Comparison of ENCODE assay signal across 13 cellular contexts in genomic region chr1:13517193-13517812, GRCh38. TPM values are rescaled to one million over a fixed set of nuclear protein-coding genes. Genes with fewer than 3 reads are reported as not detected.
DNase-seq lines count a peak whose midpoint lies in the region; ATAC-seq, FAIRE-seq and TF ChIP-seq lines count a peak whose summit lies in the region.
"Had no signal": no experiment of that assay in that cellular context is flagged by ENCODE, and none has a peak within 500 bp of the region (broad histone marks: within the 10 kb centered on the region; RNA-seq: fewer than 3 reads in every experiment).

No MANE protein-coding gene starts in this region.

- H2AFZ ChIP-seq in K562 (ENCODE audit: low read depth, low read length), result no peak overlapping the region

- 0% methylated on average over 18 of the region's 18 CpGs for WGBS in K562 (ENCODE audit: insufficient coverage, low coverage, missing lambda C conversion rate)

- no peak overlapping the region for H3K4me3 Mint-ChIP-seq in T-cell
- H3K4me3 Mint-ChIP-seq: activated naive CD8-positive, alpha-beta T cell treated with anti-CD3 and anti-CD28 coated beads, Interleukin-2, amount 10 ng/mL, durations not matched to agents 7 days and 5 days; stimulated activated naive CD8-positive, alpha-beta T cell treated with anti-CD3 and anti-CD28 coated beads, Interleukin-15, Interleukin-2, amounts not matched to agents 100 ng/mL and 50 ng/mL, for 24 hours had no signal

- peaks cover 0 to 10% (median 0%) of the 10 kb centered on the region in 3 donors for H3K9me3 Mint-ChIP-seq in T-cell

- H3K9ac ChIP-seq in K562 (ENCODE audit: insufficient read depth in 1 of 2, low read depth in 2 of 2, low read length in 2 of 2), result no peak overlapping the region
- H3K9ac ChIP-seq: KMS-11 had no signal

- no peak overlapping the region for H3K4me2 ChIP-seq in DOHH2 (ENCODE audit: low read length)
- no peak overlapping the region for H3K4me2 ChIP-seq in K562 (ENCODE audit: insufficient read depth, low read length)
- H3K4me2 ChIP-seq: KMS-11 had no signal

- no peaks in the 10 kb centered on the region for H3K36me3 Mint-ChIP-seq in T-cell
- H3K36me3 Mint-ChIP-seq: activated naive CD8-positive, alpha-beta T cell treated with anti-CD3 and anti-CD28 coated beads, Interleukin-2, amount 10 ng/mL, durations not matched to agents 7 days and 5 days had no signal

- no TSS peak for BruUV-seq in K562 (replicated peaks; lab: Mats Ljungman, UMichigan)

- H3K27me3 ChIP-seq in DOHH2 (ENCODE audit: control insufficient read depth, low read length) (peaks cover 22% of the 10 kb centered on the region; the same call in 1 of the 2 replicates), H7 (ENCODE audit: control insufficient read depth, insufficient read depth, low read length) (peaks cover 54% of the 10 kb centered on the region), K562 (ENCODE audit: control insufficient read depth in 2 of 2, insufficient read depth in 2 of 2, low read length in 2 of 2) (peaks cover 8 to 54% of the 10 kb centered on the region in 2 experiments), left lung (peaks cover 24 to 91% of the 10 kb centered on the region in 2 donors), SJCRH30 (peaks cover 13% of the 10 kb centered on the region)

- H3K36me3 ChIP-seq in DOHH2 (ENCODE audit: control insufficient read depth, low read length) (no peaks in the 10 kb centered on the region), H7 (replicated peaks; ENCODE audit: control insufficient read depth, insufficient read depth, low read length) (no peaks in the 10 kb centered on the region), K562 (ENCODE audit: control insufficient read depth, insufficient read depth, low read length) (no peaks in the 10 kb centered on the region), left lung (no peaks in the 10 kb centered on the region), SJCRH30 (no peaks in the 10 kb centered on the region)

- H3K4me3 ChIP-seq in DOHH2 (ENCODE audit: low read length), result no peak overlapping the region
- no peak overlapping the region for H3K4me3 ChIP-seq in H7 (ENCODE audit: insufficient read depth, low read depth, low read length)
- H3K4me3 ChIP-seq in K562, result no peak overlapping the region
- no peak overlapping the region for H3K4me3 ChIP-seq in left lung
- H3K4me3 ChIP-seq in SJCRH30, result no peak overlapping the region

- H3K79me2 ChIP-seq in DOHH2 (ENCODE audit: control insufficient read depth, low read length) (no peaks in the 10 kb centered on the region), K562 (ENCODE audit: control insufficient read depth, insufficient read depth, low read length) (no peaks in the 10 kb centered on the region)

- no peaks in the 10 kb centered on the region for H3K9me2 ChIP-seq in DOHH2 (replicated peaks; ENCODE audit: control insufficient read depth, low read length)

- CTCF ChIA-PET in K562 (lab: Yijun Ruan, JAX; ENCODE audit: low intra/inter-chr PET ratio) (no interaction called here), T-cell (lab: Charles Lee) (no interaction called here)

- TF ChIP-seq RAD21 in K562 (CRISPR knock-in tag; conservative IDR thresholded peaks at IDR 0.05 in 1 of 2, IDR thresholded peaks at IDR 0.05 in 1 of 2), result no peak

- no peak overlapping the region for H3K27ac Mint-ChIP-seq in T-cell
- H3K27ac Mint-ChIP-seq: activated naive CD8-positive, alpha-beta T cell treated with anti-CD3 and anti-CD28 coated beads, Interleukin-2, amount 10 ng/mL, durations not matched to agents 7 days and 5 days; stimulated activated naive CD8-positive, alpha-beta T cell treated with anti-CD3 and anti-CD28 coated beads, Interleukin-15, Interleukin-2, amounts not matched to agents 100 ng/mL and 50 ng/mL, for 24 hours had no signal

- H3K27me3 Mint-ChIP-seq in T-cell, result peaks cover 15 to 44% of the 10 kb centered on the region in 2 donors

- H3K4me1 Mint-ChIP-seq in T-cell, result no peaks in the 10 kb centered on the region
- H3K4me1 Mint-ChIP-seq: activated naive CD8-positive, alpha-beta T cell treated with anti-CD3 and anti-CD28 coated beads, Interleukin-2, amount 10 ng/mL, durations not matched to agents 7 days and 5 days had no signal

- in situ Hi-C loops in K562 (cut with MboI), result no loop called here

- POLR2A ChIA-PET in K562 (lab: Yijun Ruan, JAX), result interaction anchor here (1.3 kb wide), 1 partner anchor 13 kb away, joined by 6 read pairs; no protein-coding TSS in a partner anchor
- POLR2A ChIA-PET in T-cell (lab: Charles Lee), result no interaction called here

- peak; percentile 66 for FAIRE-seq in K562 (lab: Jason Lieb, UNC)

- H3K27ac ChIP-seq in DOHH2 (ENCODE audit: low read depth, low read length) (no peak overlapping the region), K562 (ENCODE audit: extremely low read depth, low read depth, low read length) (no peak overlapping the region), left lung (no peak overlapping the region), SJCRH30 (no peak overlapping the region)
- H3K27ac ChIP-seq: KMS-11 had no signal

- H3K4me1 ChIP-seq in DOHH2 (ENCODE audit: control insufficient read depth, low read length) (no peaks in the 10 kb centered on the region), K562 (replicated peaks in 1 of 2; ENCODE audit: control insufficient read depth in 2 of 2, insufficient read depth in 2 of 2, low read length in 2 of 2) (peaks cover 0 to 5% of the 10 kb centered on the region in 2 experiments; a peak in 1 of 5 replicates), left lung (no peaks in the 10 kb centered on the region), SJCRH30 (no peaks in the 10 kb centered on the region)

- TF ChIP-seq EP300 in K562 (IDR thresholded peaks at IDR 0.05; ENCODE audit: low read length), result no peak

- ATAC-seq in K562 (peak; percentile 86), left lung (peak; percentile 53), T-cell (replicated peaks in 1 of 4) (no peak)

- H3K9me3 ChIP-seq in DOHH2 (ENCODE audit: control insufficient read depth, insufficient read depth, low read length) (peaks cover 3% of the 10 kb centered on the region; the same call in 1 of the 2 replicates), K562 (replicated peaks; ENCODE audit: control insufficient read depth, insufficient read depth, low read depth, low read length) (no peaks in the 10 kb centered on the region; the same call in 1 of the 2 replicates), left lung (peaks cover 0 to 3% of the 10 kb centered on the region in 2 donors), SJCRH30 (replicated peaks) (no peaks in the 10 kb centered on the region)

- TF ChIP-seq CTCF in DOHH2 (IDR thresholded peaks at IDR 0.05; ENCODE audit: low read depth, low read length, poor library complexity, severe bottlenecking), result peak; percentile 79
- TF ChIP-seq CTCF in K562 (IDR thresholded peaks at IDR 0.05 in 2 of 3, conservative IDR thresholded peaks at IDR 0.05 in 1 of 3; ENCODE audit: insufficient read depth in 2 of 3, low read depth in 1 of 3, low read length in 3 of 3), result peak; percentile 39 to 58 (median 57)
- peak; percentile 14 to 33 for TF ChIP-seq CTCF in left lung (IDR thresholded peaks at IDR 0.05)

- no peak for TF ChIP-seq POLR2A in K562 (conservative IDR thresholded peaks at IDR 0.05)

- H3K9me1 ChIP-seq in K562 (ENCODE audit: control insufficient read depth, insufficient read depth, low read length), result no peaks in the 10 kb centered on the region

- DNase-seq in H7 (peak; percentile 74), K562 (ENCODE audit: extremely low read depth in 1 of 4, low spot score in 3 of 4) (peak; percentile 34 to 45 (median 40)), left lung (no peak), NCI-H69 (lab: John Stamatoyannopoulos, UW) (no peak), T-cell (no peak), SJCRH30 (no peak), NCI-H187 (lab: John Stamatoyannopoulos, UW) (no peak)
- DNase-seq: activated naive CD8-positive, alpha-beta T cell treated with anti-CD3 and anti-CD28 coated beads, Interleukin-2, amount 10 ng/mL, durations not matched to agents 7 days and 5 days; GDM1 had no signal

- intact Hi-C loops in K562 (cut with micrococcal nuclease) (no loop called here), left lung (cut with DNase I) (no loop called here)

- H4K20me1 ChIP-seq in DOHH2 (ENCODE audit: control insufficient read depth, insufficient read depth, low read depth, low read length), result no peaks in the 10 kb centered on the region
- no peaks in the 10 kb centered on the region for H4K20me1 ChIP-seq in K562 (replicated peaks; ENCODE audit: control insufficient read depth, insufficient read depth, low read length)

- no peaks in the 10 kb centered on the region for H3F3A ChIP-seq in DOHH2 (ENCODE audit: control insufficient read depth, insufficient read depth)

TF ChIP-seq in K562, 482 proteins besides CTCF, POLR2A, EP300 and RAD21 (continues in another document):
- TF ChIP-seq HDAC8 (tag; IDR thresholded peaks at IDR 0.05) (no peak), TEAD4 (IDR thresholded peaks at IDR 0.05; ENCODE audit: low read length) (no peak), TEAD4 (CRISPR knock-in tag; IDR thresholded peaks at IDR 0.05; ENCODE audit: borderline replicate concordance) (no peak)

RNA-seq across cellular contexts. Expression of gene LRRC38, which starts 3.5 kb away (rescaled TPM):
- 0.28 TPM in 1 of 2 replicates, not detected in the other for total RNA-seq in H7 (2014; rRNA removed; shearing (Covaris generic))
- not detected in 2 replicates for total RNA-seq in K562 (2011; cell fraction: chromatin; rRNA removed; ENCODE audit: low replicate concordance)
- total RNA-seq in K562 (2011; cell fraction: nucleolus; rRNA removed), result not detected in 2 replicates
- total RNA-seq in K562 (2011; cell fraction: nucleoplasm; rRNA removed), result not detected in 2 replicates
- total RNA-seq in K562 (2014; rRNA removed), result not detected in 2 replicates
- not detected in 2 replicates for total RNA-seq in K562 (2014; rRNA removed; fragmentation: Illumina TruSeq; extraction: Trizol)
- total RNA-seq in K562 (2015; rRNA removed; fragmentation: Illumina TruSeq; extraction: Trizol), result not detected in 2 replicates
- total RNA-seq in K562 (2021), result not detected in 2 replicates
- polyA plus RNA-seq in K562 (2011; rRNA removed), result not detected in 2 replicates
- polyA plus RNA-seq in K562 (2011; cell fraction: cytosol; rRNA removed), result not detected in 2 replicates
- polyA plus RNA-seq in K562 (2011; cell fraction: nucleus; rRNA removed), result not detected in 2 replicates
- not detected in 2 replicates for polyA plus RNA-seq in K562 (2012)
- polyA plus RNA-seq in K562 (2014; fragmentation: Illumina TruSeq; extraction: Trizol), result not detected in 2 replicates
- polyA plus RNA-seq in K562 (2014; fragmentation: Nextera tagmentation; extraction: Ambion mirVana), result not detected
- polyA plus RNA-seq in K562 (2014; rRNA removed), result not detected in 2 replicates
- not detected in 2 replicates for polyA minus RNA-seq in K562 (2011; rRNA and poly(A)+ RNA removed)
- not detected in 2 replicates for polyA minus RNA-seq in K562 (2011; cell fraction: cytosol; rRNA and poly(A)+ RNA removed)
- not detected in 2 replicates for polyA minus RNA-seq in K562 (2011; cell fraction: nucleus; rRNA and poly(A)+ RNA removed)
- not detected for total RNA-seq in left lung
- total RNA-seq in T-cell, result under 1 TPM in 1 of 5 donors, not detected in 4; 0.13 TPM
- total RNA-seq in SJCRH30 (2014; rRNA removed; shearing (Covaris generic)), result not detected in 2 replicates
- total RNA-seq: activated naive CD8-positive, alpha-beta T cell treated with anti-CD3 and anti-CD28 coated beads, Interleukin-2, amount 10 ng/mL, durations not matched to agents 7 days and 5 days; posterior vena cava had no signal

Comparison
In these comparisons a context has a peak if more than half of its experiments do, and no peak if none do; other contexts are left out.
1. CTCF ChIP-seq: peak in every context shown above with its lines; median percentile 79 in DOHH2; 57 in K562; 24 in left lung.
2. DNase-seq: peak in H7 (single experiment) and K562 (4 of 4); none in left lung (0 of 2), NCI-H69 (single experiment), T-cell (0 of 34), SJCRH30 (0 of 2) and NCI-H187 (0 of 2).
3. ATAC-seq: peak in K562 (single experiment) and left lung (single experiment); none in T-cell (0 of 4).